15 cellular contexts compared by ENCODE assay signal in genomic region chr4:54224960-54225670, GRCh38. TPM values are rescaled to one million over a fixed set of nuclear protein-coding genes. Genes with fewer than 3 reads are reported as not detected.
DNase-seq lines count a peak whose midpoint lies in the region; ATAC-seq and TF ChIP-seq lines count a peak whose summit lies in the region.
"Had no signal": no experiment of that assay in that cellular context is flagged by ENCODE, and none has a peak within 500 bp of the region (broad histone marks: within the 10 kb centered on the region; RNA-seq: fewer than 3 reads in every experiment).

No MANE protein-coding gene starts in this region.

- peak overlapping the region; percentile 51 to 73 (median 69) for H3K27ac ChIP-seq in esophagus muscularis mucosa (replicated peaks in 1 of 4)
- H3K27ac ChIP-seq: BLaER1 had no signal

- no peak for DNase-seq in stimulated activated naive CD8-positive, alpha-beta T cell treated with anti-CD3 and anti-CD28 coated beads, Interleukin-15, amount 100 ng/mL, for 72 hours
- no peak for DNase-seq in stimulated activated naive CD8-positive, alpha-beta T cell treated with anti-CD3 and anti-CD28 coated beads, Interleukin-15, Interleukin-2, amounts not matched to agents 100 U/mL and 50 U/mL, for 24 hours
- DNase-seq in esophagus muscularis mucosa (ENCODE audit: extremely low spot score) (no peak), NCI-H1092 (lab: John Stamatoyannopoulos, UW) (no peak), GM03348 (ENCODE audit: low spot score) (no peak), SW 1271 (lab: John Stamatoyannopoulos, UW) (no peak)
- no peak for DNase-seq in activated effector memory CD4-positive, alpha-beta T cell treated with anti-CD3 and anti-CD28 coated beads, Interleukin-2, amount 50 U/mL, for 16 hours
- DNase-seq: activated CD4-positive, alpha-beta T cell treated with anti-CD3 and anti-CD28 coated beads for 1 hour; activated naive CD4-positive, alpha-beta T cell; HCEC 1CT; head of caudate nucleus; NCI-H446; stimulated activated naive CD4-positive, alpha-beta T cell treated with Interleukin-2 at 50 U/mL for 16 hours had no signal

- H3K27me3 ChIP-seq in esophagus muscularis mucosa, result peaks cover 10 to 91% (median 50%) of the 10 kb centered on the region in 4 donors

- intact Hi-C loops in esophagus muscularis mucosa (cut with DNase I), result loop anchor here (10.0 kb wide), 2 partner anchors 520 to 740 kb away; no protein-coding TSS in a partner anchor

- no peak for ATAC-seq in stimulated activated naive CD8-positive, alpha-beta T cell treated with anti-CD3 and anti-CD28 coated beads, Interleukin-15, amount 100 ng/mL, for 72 hours
- no peak for ATAC-seq in stimulated activated naive CD8-positive, alpha-beta T cell treated with anti-CD3 and anti-CD28 coated beads, Interleukin-15, Interleukin-2, amounts not matched to agents 100 U/mL and 50 U/mL, for 24 hours

- TF ChIP-seq CTCF in esophagus muscularis mucosa (IDR thresholded peaks at IDR 0.05), result no peak
- no peak for TF ChIP-seq CTCF in nephron (IDR thresholded peaks at IDR 0.05; ENCODE audit: unreplicated experiment in 3 of 3)

- TF ChIP-seq POLR2A in esophagus muscularis mucosa (IDR thresholded peaks at IDR 0.05; ENCODE audit: low read depth), result no peak

- H3K36me3 ChIP-seq in esophagus muscularis mucosa, result no peaks in the 10 kb centered on the region
- H3K36me3 ChIP-seq: BLaER1 had no signal

- H3K9me3 ChIP-seq in esophagus muscularis mucosa, result no peaks in the 10 kb centered on the region

- H3K9me3 Mint-ChIP-seq in stimulated activated naive CD8-positive, alpha-beta T cell treated with anti-CD3 and anti-CD28 coated beads, Interleukin-15, amount 100 ng/mL, for 72 hours, result no peaks in the 10 kb centered on the region
- H3K9me3 Mint-ChIP-seq in nephron, result peaks cover 5% of the 10 kb centered on the region

- H3K4me3 ChIP-seq in esophagus muscularis mucosa, result peak overlapping the region; percentile 47 to 71 (median 58)
- H3K4me3 ChIP-seq: BLaER1 had no signal

- H3K4me1 ChIP-seq in esophagus muscularis mucosa, result peaks cover 30 to 48% (median 37%) of the 10 kb centered on the region in 4 donors
- H3K4me1 ChIP-seq: BLaER1 had no signal

- WGBS in esophagus muscularis mucosa, result 51% methylated on average over 7 of the region's 8 CpGs

- peaks cover 79% of the 10 kb centered on the region for H3K27me3 Mint-ChIP-seq in stimulated activated naive CD8-positive, alpha-beta T cell treated with anti-CD3 and anti-CD28 coated beads, Interleukin-15, amount 100 ng/mL, for 72 hours
- peaks cover 87% of the 10 kb centered on the region for H3K27me3 Mint-ChIP-seq in nephron (ENCODE audit: low read depth)

- H3K27ac Mint-ChIP-seq in stimulated activated naive CD8-positive, alpha-beta T cell treated with anti-CD3 and anti-CD28 coated beads, Interleukin-15, amount 100 ng/mL, for 72 hours, result no peak overlapping the region
- H3K27ac Mint-ChIP-seq in nephron, result peak overlapping the region; percentile 93 to 99 (median 98)

- no peak for TF ChIP-seq EP300 in esophagus muscularis mucosa (IDR thresholded peaks at IDR 0.05)

- H3K4me1 Mint-ChIP-seq in stimulated activated naive CD8-positive, alpha-beta T cell treated with anti-CD3 and anti-CD28 coated beads, Interleukin-15, amount 100 ng/mL, for 72 hours, result peaks cover 48% of the 10 kb centered on the region
- peaks cover 24% of the 10 kb centered on the region for H3K4me1 Mint-ChIP-seq in nephron

- H3K36me3 Mint-ChIP-seq in nephron (ENCODE audit: low read depth), result peaks cover 5% of the 10 kb centered on the region

- peak overlapping the region; percentile 25 to 63 for H3K4me3 Mint-ChIP-seq in stimulated activated naive CD8-positive, alpha-beta T cell treated with anti-CD3 and anti-CD28 coated beads, Interleukin-15, amount 100 ng/mL, for 72 hours
- H3K4me3 Mint-ChIP-seq in nephron, result peak overlapping the region; percentile 92 to 95 (median 95)

RNA-seq across cellular contexts. Expression of gene PDGFRA, which starts 4.0 kb away (rescaled TPM):
- 100 to 1,000 TPM in 3 of 4 donors, 10 to 100 TPM in 1; 95.2 to 181 (median 114) TPM for total RNA-seq in esophagus muscularis mucosa

Comparison
In these comparisons a context has a peak if more than half of its experiments do, and no peak if none do; other contexts are left out.
1. H3K27ac Mint-ChIP-seq: peak in nephron (3 of 3); none in stimulated activated naive CD8-positive, alpha-beta T cell treated with anti-CD3 and anti-CD28 coated beads, Interleukin-15, amount 100 ng/mL, for 72 hours (0 of 2).